In the genomic region with DNA sequence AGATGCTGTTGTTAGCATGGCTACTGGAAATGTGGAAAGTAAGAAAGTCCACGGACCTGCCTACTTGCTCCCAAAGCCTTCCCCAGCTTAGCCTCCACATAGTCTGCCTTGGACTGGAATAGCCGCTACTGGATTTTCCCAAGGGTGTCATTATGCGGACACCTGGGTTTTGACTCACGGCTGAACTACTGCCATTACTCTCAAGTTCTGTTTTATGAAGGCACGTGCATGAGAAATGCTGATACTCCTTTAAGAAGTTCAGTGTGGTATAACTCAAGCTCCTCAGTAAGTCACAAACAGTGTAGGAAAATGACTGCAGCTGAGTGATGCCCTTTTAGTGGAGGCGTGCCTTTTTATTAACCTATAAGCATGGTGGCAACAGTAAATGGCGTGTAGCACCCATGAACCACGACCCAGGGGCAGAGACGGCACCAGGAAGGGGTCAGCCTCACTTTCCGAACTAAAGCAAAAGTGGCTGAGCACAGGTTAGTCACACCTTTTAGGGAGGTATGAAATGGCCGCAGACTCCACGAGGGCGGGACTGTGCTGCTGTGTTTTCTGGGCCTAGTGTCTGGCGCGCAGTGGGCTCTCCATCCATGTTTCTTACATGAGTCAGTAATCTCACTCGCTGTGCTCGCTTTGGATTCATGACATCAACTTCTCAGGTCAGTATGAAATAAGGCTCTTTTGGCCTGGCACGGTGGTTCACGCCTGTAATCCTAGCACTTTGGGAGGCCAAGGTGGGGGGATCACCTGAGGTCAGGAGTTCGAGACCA, we compare ENCODE assay signal across 1 cellular context.
TF ChIP-seq lines count a peak whose summit lies in the region.

No MANE protein-coding gene starts in this region.

TF ChIP-seq in IMR-90, 13 proteins besides CTCF, POLR2A, EP300 and RAD21:
- TF ChIP-seq BHLHE40 (IDR thresholded peaks at IDR 0.05; ENCODE audit: low read depth, low read length) = 0 out of 2 replicates have a peak, but pooled peaks have one; percentile 2
- TF ChIP-seq CEBPB (IDR thresholded peaks at IDR 0.05; ENCODE audit: low read depth, low read length) = no peak
